17 cellular contexts compared by ENCODE assay signal in genomic region chr5:100803391-100803790, GRCh38.
DNase-seq lines count a peak whose midpoint lies in the region; ATAC-seq and TF ChIP-seq lines count a peak whose summit lies in the region.
"Had no signal": no experiment of that assay in that cellular context is flagged by ENCODE, and none has a peak within 500 bp of the region (broad histone marks: within the 10 kb centered on the region; RNA-seq: fewer than 3 reads in every experiment).

No MANE protein-coding gene starts in this region.

- H3K4me3 ChIP-seq in mesenchymal stem cell (ENCODE audit: insufficient read depth in 1 of 2, low read depth in 1 of 2, low read length in 2 of 2) (no peak overlapping the region), psoas muscle (no peak overlapping the region), tibial artery (no peak overlapping the region)
- no peak overlapping the region for H3K4me3 ChIP-seq in CD8-positive, alpha-beta memory T cell (ENCODE audit: low read length)
- H3K4me3 ChIP-seq: left lung had no signal

- no peak overlapping the region for H3K4ac ChIP-seq in mesenchymal stem cell (ENCODE audit: low read depth in 1 of 2, low read length in 2 of 2)

- POLR2A ChIA-PET in CD8-positive, alpha-beta memory T cell (lab: Charles Lee), result no interaction called here

- peaks cover 2 to 4% (median 4%) of the 10 kb centered on the region in 5 donors for H3K9me3 Mint-ChIP-seq in CD8-positive, alpha-beta memory T cell

- H2AFZ ChIP-seq in mesenchymal stem cell (ENCODE audit: low read depth, low read length), result no peak overlapping the region
- H2AFZ ChIP-seq: parathyroid adenoma had no signal

- H2BK15ac ChIP-seq in mesenchymal stem cell (ENCODE audit: low read depth, poor library complexity, severe bottlenecking), result no peak overlapping the region

- H2AK5ac ChIP-seq in mesenchymal stem cell (ENCODE audit: low read length, severe bottlenecking), result no peak overlapping the region

- peaks cover 0 to 4% (median 3%) of the 10 kb centered on the region in 3 donors for H3K36me3 Mint-ChIP-seq in CD8-positive, alpha-beta memory T cell

- H3K27me3 ChIP-seq in mesenchymal stem cell (ENCODE audit: control insufficient read depth in 1 of 2, insufficient read depth in 1 of 2, low read length in 2 of 2) (no peaks in the 10 kb centered on the region), psoas muscle (ENCODE audit: insufficient read depth in 3 of 3, low read length in 2 of 3) (no peaks in the 10 kb centered on the region), tibial artery (no peaks in the 10 kb centered on the region)
- H3K27me3 ChIP-seq in CD8-positive, alpha-beta memory T cell (ENCODE audit: insufficient read depth, low read length, poor library complexity, severe bottlenecking), result no peaks in the 10 kb centered on the region
- H3K27me3 ChIP-seq: left lung had no signal

- no peak overlapping the region for H3K27ac ChIP-seq in mesenchymal stem cell (ENCODE audit: low read length, poor library complexity, severe bottlenecking)
- H3K27ac ChIP-seq in CD8-positive, alpha-beta memory T cell (ENCODE audit: low read depth, low read length), result no peak overlapping the region
- no peak overlapping the region for H3K27ac ChIP-seq in psoas muscle
- H3K27ac ChIP-seq in tibial artery, result no peak overlapping the region
- H3K27ac ChIP-seq: left lung, parathyroid adenoma had no signal

- H4K91ac ChIP-seq in mesenchymal stem cell (ENCODE audit: low read length), result no peak overlapping the region

- peak overlapping the region in 1 of 8 donors; percentile 78 for H3K27ac Mint-ChIP-seq in CD8-positive, alpha-beta memory T cell
- H3K27ac Mint-ChIP-seq: stimulated activated naive CD8-positive, alpha-beta T cell treated with anti-CD3 and anti-CD28 coated beads, Interleukin-15, Interleukin-2, amounts not matched to agents 100 ng/mL and 50 ng/mL, for 24 hours had no signal

- no peak overlapping the region for H2BK12ac ChIP-seq in mesenchymal stem cell (ENCODE audit: low read length in 2 of 2)

- WGBS in mesenchymal stem cell, result 43% methylated on average over 1 of the region's 1 CpG
- 46 to 61% (median 47%) methylated on average over 1 of the region's 1 CpG for WGBS in psoas muscle, 3 donors

- H4K8ac ChIP-seq in mesenchymal stem cell (ENCODE audit: low read length), result no peak overlapping the region

- CTCF ChIA-PET in CD8-positive, alpha-beta memory T cell (lab: Charles Lee), result no interaction called here

- intact Hi-C loops in psoas muscle (cut with DNase I) (no loop called here), tibial artery (cut with DNase I; ENCODE audit: low total_unique reads) (no loop called here)

- no peak overlapping the region for H3K4me3 Mint-ChIP-seq in CD8-positive, alpha-beta memory T cell
- H3K4me3 Mint-ChIP-seq: stimulated activated naive CD8-positive, alpha-beta T cell treated with anti-CD3 and anti-CD28 coated beads, Interleukin-15, Interleukin-2, amounts not matched to agents 100 ng/mL and 50 ng/mL, for 24 hours had no signal

- no peak overlapping the region for H3K4me2 ChIP-seq in mesenchymal stem cell (ENCODE audit: low read length, poor library complexity, severe bottlenecking)

- no peak overlapping the region for H3K9ac ChIP-seq in mesenchymal stem cell (ENCODE audit: low read length)
- H3K9ac ChIP-seq: parathyroid adenoma had no signal

- no peak overlapping the region for H3K23ac ChIP-seq in mesenchymal stem cell (ENCODE audit: low read length in 2 of 2)

- no peaks in the 10 kb centered on the region for H3K36me3 ChIP-seq in mesenchymal stem cell (ENCODE audit: control insufficient read depth in 1 of 2, insufficient read depth in 2 of 2, low read depth in 1 of 2, low read length in 2 of 2)
- no peaks in the 10 kb centered on the region for H3K36me3 ChIP-seq in CD8-positive, alpha-beta memory T cell (ENCODE audit: insufficient read depth, low read length)
- no peaks in the 10 kb centered on the region for H3K36me3 ChIP-seq in psoas muscle (ENCODE audit: insufficient read depth in 1 of 2, low read depth in 1 of 2)
- no peaks in the 10 kb centered on the region for H3K36me3 ChIP-seq in tibial artery
- H3K36me3 ChIP-seq: left lung had no signal

- H2BK5ac ChIP-seq in mesenchymal stem cell (ENCODE audit: low read depth, low read length, poor library complexity, severe bottlenecking), result no peak overlapping the region

- H3K9me3 ChIP-seq in mesenchymal stem cell (ENCODE audit: control insufficient read depth, low read length) (no peaks in the 10 kb centered on the region), psoas muscle (no peaks in the 10 kb centered on the region), tibial artery (no peaks in the 10 kb centered on the region)
- no peaks in the 10 kb centered on the region for H3K9me3 ChIP-seq in CD8-positive, alpha-beta memory T cell (ENCODE audit: low read length)

- no peak overlapping the region for H2BK120ac ChIP-seq in mesenchymal stem cell (ENCODE audit: low read depth, low read length)

- no peak for ATAC-seq in HG03342 (IDR thresholded peaks at IDR 0.05; ENCODE audit: unreplicated experiment)
- ATAC-seq in psoas muscle, result no peak
- ATAC-seq: esophagus mucosa, left lung had no signal

- no peak overlapping the region for H3K14ac ChIP-seq in mesenchymal stem cell (ENCODE audit: low read length in 2 of 2)

- TF ChIP-seq CTCF in psoas muscle (IDR thresholded peaks at IDR 0.05), result no peak
- TF ChIP-seq CTCF in tibial artery (IDR thresholded peaks at IDR 0.05), result no peak

- no peaks in the 10 kb centered on the region for H3K79me1 ChIP-seq in mesenchymal stem cell (replicated peaks; ENCODE audit: low read length, poor library complexity, severe bottlenecking)

- H3K4me1 ChIP-seq in mesenchymal stem cell (ENCODE audit: control insufficient read depth, insufficient read depth, low read depth, low read length), result no peaks in the 10 kb centered on the region
- H3K4me1 ChIP-seq in CD8-positive, alpha-beta memory T cell (ENCODE audit: insufficient read depth, low read length), result no peaks in the 10 kb centered on the region
- no peaks in the 10 kb centered on the region for H3K4me1 ChIP-seq in psoas muscle
- no peaks in the 10 kb centered on the region for H3K4me1 ChIP-seq in tibial artery
- H3K4me1 ChIP-seq: left lung, parathyroid adenoma had no signal

- no peaks in the 10 kb centered on the region for H3K27me3 Mint-ChIP-seq in CD8-positive, alpha-beta memory T cell
- H3K27me3 Mint-ChIP-seq: stimulated activated naive CD8-positive, alpha-beta T cell treated with anti-CD3 and anti-CD28 coated beads, Interleukin-15, Interleukin-2, amounts not matched to agents 100 ng/mL and 50 ng/mL, for 24 hours had no signal

- DNase-seq in DMS 273 (lab: John Stamatoyannopoulos, UW; ENCODE audit: unreplicated experiment), result peak; percentile 92
- peak; percentile 67 for DNase-seq in NCI-H1694 (lab: John Stamatoyannopoulos, UW)
- DNase-seq in astrocyte of the hippocampus (ENCODE audit: low read depth, low spot score), result peak; percentile 3
- peak; percentile 57 for DNase-seq in mesenchymal stem cell
- DNase-seq in CD8-positive, alpha-beta memory T cell, result no peak
- DNase-seq in psoas muscle, result no peak
- DNase-seq in tibial artery, result no peak
- DNase-seq: activated gamma-delta T cell; aorta; cortex of kidney; KBM-7; left lung; NK-92 treated with Interleukin-12 subunit alpha and Interleukin-12 subunit beta, amount 100 ng/mL, for 24 hours had no signal

- H3K4me1 Mint-ChIP-seq in CD8-positive, alpha-beta memory T cell, result peaks cover 2 to 11% (median 3%) of the 10 kb centered on the region in 3 donors

- H3K18ac ChIP-seq in mesenchymal stem cell (ENCODE audit: low read depth in 1 of 2, low read length in 2 of 2), result no peak overlapping the region

Comparison
In these comparisons a context has a peak if more than half of its experiments do, and no peak if none do; other contexts are left out.
1. DNase-seq: peak in DMS 273 (single experiment), NCI-H1694 (single experiment), astrocyte of the hippocampus (single experiment) and mesenchymal stem cell (single experiment); none in CD8-positive, alpha-beta memory T cell (0 of 5), psoas muscle (0 of 2) and tibial artery (0 of 2).